8 cellular contexts compared by ENCODE assay signal in the genomic region with DNA sequence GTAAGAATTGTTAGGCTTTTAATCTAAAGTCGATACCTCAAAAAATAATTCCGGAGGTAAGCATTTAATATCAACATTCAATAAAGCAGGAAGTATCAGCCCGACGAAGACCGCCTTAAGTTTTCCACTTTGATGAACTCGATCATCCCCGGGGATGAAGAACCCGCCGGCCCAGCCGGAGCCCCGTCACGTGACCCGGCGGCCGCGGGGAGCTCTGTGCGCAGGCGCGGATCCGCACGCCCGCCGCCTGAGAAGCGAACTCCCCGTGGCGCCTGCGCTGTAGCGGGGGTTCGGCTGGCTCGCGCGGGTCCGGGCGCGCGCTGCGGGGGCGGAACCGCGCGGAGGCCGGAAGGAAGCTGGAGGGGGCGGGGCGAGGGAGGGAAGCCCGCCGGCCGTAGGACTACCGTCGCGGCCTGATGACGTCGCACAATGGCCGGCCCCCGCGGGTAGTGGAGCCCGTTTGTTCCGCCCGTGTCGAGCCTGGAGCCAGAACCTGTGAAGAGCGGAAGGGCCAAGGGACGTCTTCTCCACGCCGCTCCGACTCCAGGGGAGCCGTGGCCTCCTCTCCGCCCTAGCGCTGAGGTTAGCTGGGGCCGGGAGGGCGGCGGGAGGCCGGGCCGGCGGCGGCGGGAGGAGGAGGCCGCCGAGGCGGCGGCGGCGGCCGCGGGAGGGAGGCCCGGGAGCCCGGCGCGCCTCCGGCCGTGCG. TPM values are rescaled to one million over a fixed set of nuclear protein-coding genes. Genes with fewer than 3 reads are reported as not detected.
DNase-seq lines count a peak whose midpoint lies in the region; ATAC-seq and TF ChIP-seq lines count a peak whose summit lies in the region.

Gene ZC3H18 (plus strand): TSS at position 419 of the 706 bp plus-strand sequence. CDS start 6,721 bp downstream, outside the sequence.

- in situ Hi-C loops in GM13976 (cut with MboI; ENCODE audit: low sequenced_read_pairs, unreplicated experiment): loop anchor here (25.0 kb wide), 1 partner anchor 383 kb away; no protein-coding TSS in a partner anchor

- intact Hi-C loops in left ventricle myocardium superior (cut with micrococcal nuclease) (no loop called here), prostate gland (cut with DNase I) (loop anchor here (2.0 to 10.0 kb wide), 2 partner anchors 93 to 125 kb away; partner anchors contain the start of gene MVD)

- H3K9me3 ChIP-seq in T-helper 17 cell (ENCODE audit: control insufficient read depth, low read length, poor library complexity, severe bottlenecking) (no peaks in the 10 kb centered on the region), prostate gland (no peaks in the 10 kb centered on the region)

- no peaks in the 10 kb centered on the region for H3K27me3 Mint-ChIP-seq in T-helper 17 cell

- TF ChIP-seq POLR2A in prostate gland (IDR thresholded peaks at IDR 0.05): peak; percentile 51

- peak within 1 kb of the TSS; percentile 58 to 68 for H3K27ac ChIP-seq in prostate gland
- peak within 1 kb of the TSS; percentile 79 for H3K27ac ChIP-seq in urinary bladder (ENCODE audit: low read depth)

- peak within 1 kb of the TSS; percentile 85 to 86 for H3K4me3 ChIP-seq in prostate gland
- peak within 1 kb of the TSS; percentile 90 for H3K4me3 ChIP-seq in urinary bladder (ENCODE audit: low read depth, low read length)

- peaks cover 8% of the 10 kb centered on the region for H3K4me1 ChIP-seq in prostate gland (replicated peaks)
- H3K4me1 ChIP-seq in urinary bladder (ENCODE audit: insufficient read depth): no peaks in the 10 kb centered on the region

- TF ChIP-seq CTCF in GM13976 (IDR thresholded peaks at IDR 0.05; ENCODE audit: borderline replicate concordance, control extremely low read depth, extremely low read depth, insufficient read depth, missing control alignments): no peak
- TF ChIP-seq CTCF in prostate gland (IDR thresholded peaks at IDR 0.05): peak in 2 of 4 experiments; percentile 18 to 25

- peak within 1 kb of the TSS; percentile 87 for H3K27ac Mint-ChIP-seq in T-helper 17 cell

- DNase-seq in GM13976 (ENCODE audit: low spot score) (peak; percentile 100), NCI-H187 (lab: John Stamatoyannopoulos, UW) (peak; percentile 75 to 87), T-helper 17 cell (peak; percentile 97 to 99 (median 99)), amygdala (lab: John Stamatoyannopoulos, UW) (peak; percentile 34 to 97 (median 89)), left ventricle myocardium superior (peak; percentile 99), prostate gland (ENCODE audit: low spot score) (peak; percentile 96)

- no peaks in the 10 kb centered on the region for H3K36me3 Mint-ChIP-seq in T-helper 17 cell (ENCODE audit: low read depth)

- H3K36me3 ChIP-seq in prostate gland (no peaks in the 10 kb centered on the region), urinary bladder (ENCODE audit: insufficient read depth) (no peaks in the 10 kb centered on the region)

- peak within 1 kb of the TSS; percentile 91 for H3K4me3 Mint-ChIP-seq in T-helper 17 cell

- H3K27me3 ChIP-seq in prostate gland (replicated peaks; ENCODE audit: insufficient read depth): no peaks in the 10 kb centered on the region

- peak; percentile 83 for ATAC-seq in HG02885 (IDR thresholded peaks at IDR 0.05; ENCODE audit: poor library complexity, unreplicated experiment)
- peak; percentile 92 for ATAC-seq in T-helper 17 cell
- peak; percentile 99 for ATAC-seq in left ventricle myocardium superior

- H3K4me1 Mint-ChIP-seq in T-helper 17 cell: peaks cover 8% of the 10 kb centered on the region

- under 1% methylated on average over 67 of the region's 90 CpGs for WGBS in prostate gland
- under 1% methylated on average over 90 of the region's 90 CpGs for WGBS in urinary bladder

RNA-seq across cellular contexts. Expression of gene ZC3H18, which starts in this region (rescaled TPM):
- total RNA-seq in T-helper 17 cell (100 to 1,000 TPM; 100 to 141 TPM), left ventricle myocardium superior (23.9 TPM), prostate gland (10 to 100 TPM; 26.7 to 50.7 TPM), urinary bladder (13.9 TPM)
- 29.5 TPM for polyA plus RNA-seq in urinary bladder

Comparison
In these comparisons a context has a peak if more than half of its experiments do, and no peak if none do; other contexts are left out.
1. Peak in every context shown above with its lines: DNase-seq, ATAC-seq, H3K4me3 ChIP-seq and H3K27ac ChIP-seq.